8 cellular contexts compared by ENCODE assay signal in genomic region chr3:125822175-125822574, GRCh38.
DNase-seq lines count a peak whose midpoint lies in the region; ATAC-seq and TF ChIP-seq lines count a peak whose summit lies in the region.
"Not testable (repeated sequence)": the region's sequence is repeated elsewhere in the genome, so short reads cannot be mapped to it uniquely, and the experiment has no call there.

No MANE protein-coding gene starts in this region.

- H3K27ac ChIP-seq in PC-3 (ENCODE audit: low read length), result not testable (repeated sequence)

- not testable (repeated sequence) for H4K20me1 ChIP-seq in PC-3 (ENCODE audit: low read length)

- not testable (repeated sequence) for H3K36me3 Mint-ChIP-seq in effector memory CD8-positive, alpha-beta T cell (ENCODE audit: insufficient read depth)

- ATAC-seq in PC-3, result not testable (repeated sequence)
- ATAC-seq in effector memory CD8-positive, alpha-beta T cell (replicated peaks), result peak; percentile 26

- not testable (repeated sequence) for H3K4me1 Mint-ChIP-seq in effector memory CD8-positive, alpha-beta T cell (ENCODE audit: low read depth in 2 of 2)

- POLR2A ChIA-PET in PC-3 (lab: Charles Lee; ENCODE audit: unreplicated experiment), result not testable (repeated sequence)

- H3K4me1 ChIP-seq in PC-3 (ENCODE audit: insufficient read depth, low read length), result not testable (repeated sequence)

- not testable (repeated sequence) for H3K27me3 ChIP-seq in PC-3 (ENCODE audit: low read length)

- H3K4me3 Mint-ChIP-seq in effector memory CD8-positive, alpha-beta T cell, result peak overlapping the region in 1 of 2 donors; percentile 1

- not testable (repeated sequence) for BruUV-seq in PC-3 (replicated peaks; lab: Mats Ljungman, UMichigan)

- H3K27me3 Mint-ChIP-seq in effector memory CD8-positive, alpha-beta T cell, result not testable (repeated sequence)

- not testable (repeated sequence) for H3K9me2 ChIP-seq in PC-3 (replicated peaks; ENCODE audit: low read length)

- not testable (repeated sequence) for H3K9ac ChIP-seq in PC-3 (ENCODE audit: low read length)

- peak; percentile 5 for DNase-seq in AG20443 (ENCODE audit: low spot score)
- peak; percentile 1 for DNase-seq in HK-2 (ENCODE audit: unreplicated experiment)
- DNase-seq in PC-3, result peak; percentile 60
- peak; percentile 38 to 46 for DNase-seq in activated CD4-positive, alpha-beta T cell treated with anti-CD3 and anti-CD28 coated beads, Interleukin-2, amount 50 U/mL, for 4 hours
- peak; percentile 23 for DNase-seq in activated naive CD4-positive, alpha-beta T cell treated with anti-CD3 and anti-CD28 coated beads, Interleukin-2, amount 50 U/mL, for 16 hours
- peak in 2 of 3 experiments; percentile 13 to 58 for DNase-seq in effector memory CD8-positive, alpha-beta T cell
- DNase-seq in myocyte (ENCODE audit: low read depth), result peak; percentile 43
- peak; percentile 14 for DNase-seq in stimulated activated CD8-positive, alpha-beta memory T cell treated with anti-CD3 and anti-CD28 coated beads, Interleukin-12 subunit alpha, Interleukin-12 subunit beta, amount 100 ng/mL, for 1 hour (ENCODE audit: low read depth)

- H3K4me2 ChIP-seq in PC-3 (ENCODE audit: low read length), result not testable (repeated sequence)

- H3K27ac Mint-ChIP-seq in effector memory CD8-positive, alpha-beta T cell, result peak overlapping the region; percentile 23 to 83

- not testable (repeated sequence) for H3K9me3 ChIP-seq in PC-3 (ENCODE audit: low read length)

- not testable (repeated sequence) for H3K36me3 ChIP-seq in PC-3 (ENCODE audit: low read depth, low read length)

- intact Hi-C loops in PC-3 (cut with micrococcal nuclease), result not testable (repeated sequence)

- CTCF ChIA-PET in PC-3 (lab: Charles Lee), result not testable (repeated sequence)

- H2AFZ ChIP-seq in PC-3 (ENCODE audit: low read length), result not testable (repeated sequence)

- H3F3A ChIP-seq in PC-3 (ENCODE audit: low read length, unreplicated experiment), result not testable (repeated sequence)

- TF ChIP-seq CTCF in PC-3 (conservative IDR thresholded peaks at IDR 0.05; ENCODE audit: low read depth, low read length), result not testable (repeated sequence)

- not testable (repeated sequence) for H3K9me3 Mint-ChIP-seq in effector memory CD8-positive, alpha-beta T cell

- not testable (repeated sequence) for H3K4me3 ChIP-seq in PC-3 (ENCODE audit: low read length)

- H3K79me2 ChIP-seq in PC-3 (ENCODE audit: low read length), result not testable (repeated sequence)

Comparison
In these comparisons a context has a peak if more than half of its experiments do, and no peak if none do; other contexts are left out.
1. DNase-seq: peak in every context shown above with its lines; median percentile 60 in PC-3; 43 in myocyte; 42 in activated CD4-positive, alpha-beta T cell treated with anti-CD3 and anti-CD28 coated beads, Interleukin-2, amount 50 U/mL, for 4 hours; 36 in effector memory CD8-positive, alpha-beta T cell; 23 in activated naive CD4-positive, alpha-beta T cell treated with anti-CD3 and anti-CD28 coated beads, Interleukin-2, amount 50 U/mL, for 16 hours; 14 in stimulated activated CD8-positive, alpha-beta memory T cell treated with anti-CD3 and anti-CD28 coated beads, Interleukin-12 subunit alpha, Interleukin-12 subunit beta, amount 100 ng/mL, for 1 hour; 5 in AG20443; 1 in HK-2.